ENCODE assay signal across 9 cellular contexts in the genomic region with DNA sequence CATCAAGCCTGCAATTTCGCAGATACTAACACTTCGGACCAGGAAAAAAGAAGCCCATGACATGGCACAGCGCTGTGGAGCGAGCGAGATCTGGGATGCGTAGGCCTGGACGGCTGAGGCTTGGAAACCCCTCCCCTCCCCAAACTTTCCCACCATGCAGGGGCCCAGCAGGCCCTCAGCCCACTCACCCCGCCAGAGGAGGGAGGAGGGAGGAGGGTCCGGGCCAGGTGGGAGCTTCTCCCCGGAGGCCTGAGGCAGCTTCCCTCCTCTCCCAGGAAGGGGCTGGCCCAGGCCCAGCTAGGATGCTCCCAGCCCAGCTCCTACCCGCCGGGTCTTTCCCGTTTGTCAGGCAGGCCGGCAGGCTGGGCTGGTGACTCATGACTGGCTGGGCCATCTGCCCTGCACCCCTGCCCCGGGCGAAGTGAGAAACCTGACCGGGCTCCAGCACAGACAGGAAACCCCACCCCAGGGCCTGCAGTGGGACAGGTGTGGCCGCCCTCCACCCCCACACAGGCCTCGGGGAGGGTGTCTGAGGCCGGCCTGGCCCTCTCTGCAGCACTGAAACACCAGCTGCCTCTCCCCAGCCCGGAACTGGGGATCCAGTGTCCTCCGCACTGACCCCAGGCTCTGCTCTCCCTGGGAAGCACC. TPM values are rescaled to one million over a fixed set of nuclear protein-coding genes. Genes with fewer than 3 reads are reported as not detected.
DNase-seq lines count a peak whose midpoint lies in the region; ATAC-seq, FAIRE-seq and TF ChIP-seq lines count a peak whose summit lies in the region.
"Had no signal": no experiment of that assay in that cellular context is flagged by ENCODE, and none has a peak within 500 bp of the region (broad histone marks: within the 10 kb centered on the region; RNA-seq: fewer than 3 reads in every experiment).

No MANE protein-coding gene starts in this region.

- intact Hi-C loops in pancreas (cut with DNase I): no loop called here

- H3K27ac ChIP-seq in SK-N-MC (peak overlapping the region; percentile 71), pancreas (peak overlapping the region; percentile 38 to 81 (median 60))

- TF ChIP-seq CTCF in foreskin fibroblast (IDR thresholded peaks at IDR 0.05; ENCODE audit: low read depth, low read length) (no peak), pancreas (IDR thresholded peaks at IDR 0.05) (no peak)

- H3K4me3 ChIP-seq in SK-N-MC: no peak overlapping the region
- H3K4me3 ChIP-seq in foreskin fibroblast (ENCODE audit: low read depth in 1 of 2, low read length in 2 of 2): no peak overlapping the region
- no peak overlapping the region for H3K4me3 ChIP-seq in pancreas

- H3K9me3 ChIP-seq in SK-N-MC (ENCODE audit: low read depth, low read length) (no peaks in the 10 kb centered on the region), pancreas (no peaks in the 10 kb centered on the region)

- DNase-seq in AG08395 (ENCODE audit: low spot score): peak; percentile 95
- DNase-seq in HS-5 (ENCODE audit: low read depth): peak; percentile 73
- no peak for DNase-seq in SK-N-MC (ENCODE audit: low read depth, low spot score)
- peak; percentile 86 to 96 for DNase-seq in foreskin fibroblast
- peak; percentile 61 to 84 (median 72) for DNase-seq in pancreas

- no peaks in the 10 kb centered on the region for H3K27me3 ChIP-seq in pancreas

- peak; percentile 59 to 84 (median 75) for ATAC-seq in pancreas
- ATAC-seq in GM21381 (IDR thresholded peaks at IDR 0.05; ENCODE audit: unreplicated experiment): no peak
- no peak for ATAC-seq in HG02885 (IDR thresholded peaks at IDR 0.05; ENCODE audit: poor library complexity, unreplicated experiment)
- no peak for ATAC-seq in GM18502 (IDR thresholded peaks at IDR 0.05; ENCODE audit: poor library complexity, unreplicated experiment)

- WGBS in pancreas, 2 donors: 63 to 66% methylated on average over 18 to 22 of the region's 22 CpGs

- no peak for FAIRE-seq in pancreas (lab: Jason Lieb, UNC)
- FAIRE-seq: colon had no signal

- H3K36me3 ChIP-seq in SK-N-MC (ENCODE audit: insufficient read depth, low read length): no peaks in the 10 kb centered on the region
- H3K36me3 ChIP-seq in pancreas: no peaks in the 10 kb centered on the region

- H3K4me1 ChIP-seq in pancreas: peaks cover 0 to 16% (median under 1%) of the 10 kb centered on the region in 3 donors

- H3K9ac ChIP-seq in SK-N-MC (ENCODE audit: insufficient read length): peak overlapping the region; percentile 60

RNA-seq across cellular contexts. Expression of gene SLC38A10, which starts 34.3 kb away (rescaled TPM):
- total RNA-seq in pancreas: 100 to 1,000 TPM in 1 of 6 donors, 10 to 100 TPM in 5; 72.8 to 119 (median 95.7) TPM
- 100 to 1,000 TPM; 138 to 190 TPM for polyA plus RNA-seq in pancreas

Comparison
In these comparisons a context has a peak if more than half of its experiments do, and no peak if none do; other contexts are left out.
1. ATAC-seq: peak in pancreas (4 of 4); none in GM21381 (single experiment), HG02885 (single experiment) and GM18502 (single experiment).